In genomic region chr2:101731221-101732054, GRCh38 we compare ENCODE assay signal across 1 cellular context.
TF ChIP-seq lines count a peak whose summit lies in the region.

No MANE protein-coding gene starts in this region.

TF ChIP-seq in HepG2, 621 proteins besides CTCF, POLR2A, EP300 and RAD21 (continued from another document and continues in another):
- TF ChIP-seq THAP9 (CRISPR knock-in tag; IDR thresholded peaks at IDR 0.05; ENCODE audit: borderline replicate concordance), result no peak
- TF ChIP-seq RAD51 (IDR thresholded peaks at IDR 0.05; ENCODE audit: borderline replicate concordance), result no peak
- no peak for TF ChIP-seq NFKBIZ (CRISPR knock-in tag; IDR thresholded peaks at IDR 0.05)
- no peak for TF ChIP-seq TAF15 (IDR thresholded peaks at IDR 0.05; ENCODE audit: low read depth, low read length, poor library complexity, severe bottlenecking)
- no peak for TF ChIP-seq TRAFD1 (CRISPR knock-in tag; IDR thresholded peaks at IDR 0.05; ENCODE audit: borderline replicate concordance)
- no peak for TF ChIP-seq ZNF329 (CRISPR knock-in tag; IDR thresholded peaks at IDR 0.05; ENCODE audit: low read depth)
- TF ChIP-seq SIN3A (IDR thresholded peaks at IDR 0.05; ENCODE audit: borderline replicate concordance, low read depth, low read length), result no peak
- TF ChIP-seq ZNF3 (CRISPR knock-in tag; IDR thresholded peaks at IDR 0.05), result no peak
- TF ChIP-seq NCOA2 (CRISPR knock-in tag; IDR thresholded peaks at IDR 0.05), result peak; percentile 92
- no peak for TF ChIP-seq SP1 (IDR thresholded peaks at IDR 0.05)
- no peak for TF ChIP-seq SP1 (CRISPR knock-in tag; IDR thresholded peaks at IDR 0.05)
- no peak for TF ChIP-seq NCOA1 (CRISPR knock-in tag; IDR thresholded peaks at IDR 0.05)
- no peak for TF ChIP-seq BATF2 (CRISPR knock-in tag; IDR thresholded peaks at IDR 0.05)
- no peak for TF ChIP-seq ZNF563 (CRISPR knock-in tag; IDR thresholded peaks at IDR 0.05)
- no peak; the same call in 1 of the 2 replicates for TF ChIP-seq SNAPC4 (CRISPR knock-in tag; IDR thresholded peaks at IDR 0.05)
- TF ChIP-seq ZBTB49 (CRISPR knock-in tag; IDR thresholded peaks at IDR 0.05; ENCODE audit: borderline replicate concordance), result no peak
- no peak for TF ChIP-seq SMARCC2 (IDR thresholded peaks at IDR 0.05)
- TF ChIP-seq CBX1 (IDR thresholded peaks at IDR 0.05; ENCODE audit: low read depth), result no peak
- no peak for TF ChIP-seq MAZ (IDR thresholded peaks at IDR 0.05; ENCODE audit: borderline replicate concordance, low read depth, low read length)
- 0 out of 2 replicates have a peak, but pooled peaks have one; percentile 21 for TF ChIP-seq MAZ (CRISPR knock-in tag; IDR thresholded peaks at IDR 0.05; ENCODE audit: low read depth)
- no peak for TF ChIP-seq ZNF550 (CRISPR knock-in tag; IDR thresholded peaks at IDR 0.05; ENCODE audit: borderline replicate concordance)
- 0 out of 2 replicates have a peak, but pooled peaks have one; percentile 16 for TF ChIP-seq GABPB1 (CRISPR knock-in tag; IDR thresholded peaks at IDR 0.05)
- TF ChIP-seq SSRP1 (CRISPR knock-in tag; IDR thresholded peaks at IDR 0.05), result no peak
- peak; percentile 43; the same call in 1 of the 2 replicates for TF ChIP-seq THAP11 (CRISPR knock-in tag; IDR thresholded peaks at IDR 0.05)
- peak; percentile 69; the same call in 1 of the 2 replicates for TF ChIP-seq TGIF2 (CRISPR knock-in tag; IDR thresholded peaks at IDR 0.05)
- no peak for TF ChIP-seq ZEB1 (IDR thresholded peaks at IDR 0.05; ENCODE audit: insufficient replicate concordance, low read depth)
- no peak for TF ChIP-seq ZFP1 (CRISPR knock-in tag; IDR thresholded peaks at IDR 0.05)
- no peak for TF ChIP-seq ZNF446 (CRISPR knock-in tag; IDR thresholded peaks at IDR 0.05)
- no peak for TF ChIP-seq ZNF616 (CRISPR knock-in tag; IDR thresholded peaks at IDR 0.05; ENCODE audit: low read depth)
- TF ChIP-seq RNF2 (conservative IDR thresholded peaks at IDR 0.05; ENCODE audit: low read depth), result no peak
- TF ChIP-seq GZF1 (CRISPR knock-in tag; IDR thresholded peaks at IDR 0.05), result no peak
- TF ChIP-seq FLYWCH1 (CRISPR knock-in tag; IDR thresholded peaks at IDR 0.05), result no peak
- TF ChIP-seq HDAC1 (CRISPR knock-in tag; IDR thresholded peaks at IDR 0.05), result peak; percentile 48; the same call in 1 of the 2 replicates
- no peak for TF ChIP-seq SATB2 (CRISPR knock-in tag; IDR thresholded peaks at IDR 0.05)
- no peak for TF ChIP-seq TIGD3 (CRISPR knock-in tag; IDR thresholded peaks at IDR 0.05; ENCODE audit: borderline replicate concordance)
- TF ChIP-seq ZKSCAN1 (IDR thresholded peaks at IDR 0.05; ENCODE audit: low read length), result no peak
- no peak for TF ChIP-seq ZFP36L1 (CRISPR knock-in tag; IDR thresholded peaks at IDR 0.05)
- no peak for TF ChIP-seq JARID2 (CRISPR knock-in tag; IDR thresholded peaks at IDR 0.05; ENCODE audit: insufficient replicate concordance)
- no peak for TF ChIP-seq ZNF318 (CRISPR knock-in tag; IDR thresholded peaks at IDR 0.05)
